Comparison of ENCODE assay signal across 20 cellular contexts in genomic region chr9:96236854-96237545, GRCh38.
A peak's percentile ranks its signal among the peaks of the same experiment; 100 is the strongest.
DNase-seq lines count a peak whose midpoint lies in the region; ATAC-seq and TF ChIP-seq lines count a peak whose summit lies in the region.
"Had no signal": no experiment of that assay in that cellular context is flagged by ENCODE, and none has a peak within 500 bp of the region (broad histone marks: within the 10 kb centered on the region; RNA-seq: fewer than 3 reads in every experiment).

No MANE protein-coding gene starts in this region.

- peak overlapping the region; percentile 7 for H3K9ac ChIP-seq in trophoblast cell (ENCODE audit: low read length)

- H3K4me2 ChIP-seq in trophoblast cell (ENCODE audit: low read length), result no peak overlapping the region

- no peaks in the 10 kb centered on the region for H3K36me3 ChIP-seq in trophoblast cell (ENCODE audit: control insufficient read depth in 1 of 2, insufficient read depth in 2 of 2, low read length in 2 of 2)
- H3K36me3 ChIP-seq: BE2C had no signal

- H3K9me3 ChIP-seq in trophoblast cell (ENCODE audit: insufficient read depth, low read depth, low read length), result no peaks in the 10 kb centered on the region
- H3K9me3 ChIP-seq: BE2C had no signal

- no peaks in the 10 kb centered on the region for H3K79me1 ChIP-seq in trophoblast cell (ENCODE audit: low read length)

- H2BK120ac ChIP-seq in trophoblast cell (ENCODE audit: insufficient read depth, low read length, poor library complexity), result no peak overlapping the region

- H3K14ac ChIP-seq in trophoblast cell (ENCODE audit: low read length), result no peak overlapping the region

- no peak overlapping the region for H3K4me3 ChIP-seq in trophoblast cell (ENCODE audit: low read depth, low read length)

- DNase-seq in Right ventricle myocardium inferior (ENCODE audit: missing footprints) (no peak), cardiac septum (ENCODE audit: low spot score) (no peak), left kidney (ENCODE audit: low read depth, low spot score) (peak; percentile 61), trophoblast cell (no peak), glutamatergic neuron (no peak), ACHN (no peak)
- no peak for DNase-seq in activated naive CD4-positive, alpha-beta T cell treated with anti-CD3 and anti-CD28 coated beads, Interleukin-2, amount 50 U/mL, for 16 hours
- DNase-seq: 8988T; BE2C; Calu3; CD4-positive, alpha-beta memory T cell; DMS53; MM.1S; NCI-H1092 treated with DMSO at 0.1 percent for 48 hours; NCI-H1694; NCI-H2227 treated with DMSO at 0.1 percent for 48 hours; NCI-H510A treated with DMSO at 0.1 percent for 48 hours; NCI-H774; SHP77 treated with DMSO at 0.1 percent for 48 hours had no signal

- H4K8ac ChIP-seq in trophoblast cell (ENCODE audit: low read depth, low read length), result no peak overlapping the region

- no peak overlapping the region for H3K4me3 Mint-ChIP-seq in glutamatergic neuron (ENCODE audit: unreplicated experiment)
- H3K4me3 Mint-ChIP-seq: CD4-positive, alpha-beta memory T cell had no signal

- TF ChIP-seq CTCF in glutamatergic neuron (IDR thresholded peaks at IDR 0.05; ENCODE audit: partially characterized antibody, unreplicated experiment), result no peak

- H2AK5ac ChIP-seq in trophoblast cell (ENCODE audit: low read length), result no peak overlapping the region

- H3K27me3 Mint-ChIP-seq in glutamatergic neuron (ENCODE audit: unreplicated experiment), result no peaks in the 10 kb centered on the region

- no peaks in the 10 kb centered on the region for H3K4me1 ChIP-seq in trophoblast cell (ENCODE audit: control insufficient read depth in 1 of 2, insufficient read depth in 2 of 2, low read length in 2 of 2)

- no peaks in the 10 kb centered on the region for H3K36me3 Mint-ChIP-seq in glutamatergic neuron (ENCODE audit: unreplicated experiment)
- H3K36me3 Mint-ChIP-seq: CD4-positive, alpha-beta memory T cell had no signal

- no peak overlapping the region for H4K12ac ChIP-seq in trophoblast cell (ENCODE audit: low read depth, low read length)

- H3K27ac Mint-ChIP-seq in glutamatergic neuron (ENCODE audit: unreplicated experiment), result no peak overlapping the region
- H3K27ac Mint-ChIP-seq: CD4-positive, alpha-beta memory T cell had no signal

- H3K79me2 ChIP-seq in trophoblast cell (ENCODE audit: control insufficient read depth, insufficient read depth, low read length, poor library complexity), result no peaks in the 10 kb centered on the region

- no peak overlapping the region for H4K91ac ChIP-seq in trophoblast cell (ENCODE audit: low read depth, low read length)

- ATAC-seq in Right ventricle myocardium inferior (peak; percentile 58), GM21367 (IDR thresholded peaks at IDR 0.05; ENCODE audit: unreplicated experiment) (no peak)

- H2AFZ ChIP-seq in trophoblast cell (ENCODE audit: insufficient read depth, low read length, poor library complexity), result no peak overlapping the region

- intact Hi-C loops in Right ventricle myocardium inferior (cut with DNase I), result no loop called here
- intact Hi-C loops in cardiac septum (cut with DNase I), result no loop called here

- in situ Hi-C loops in ACHN (cut with HindIII; ENCODE audit: low pct_ligation_motif_present, low pct_unique_long_range_greater_than_20kb, low sequenced_read_pairs), result no loop called here

- no CpG with 5 or more reads among the region's 5 CpGs for WGBS in trophoblast cell (ENCODE audit: extremely low coverage, insufficient coverage, insufficient read length)

- no peak overlapping the region for H3K23ac ChIP-seq in trophoblast cell (ENCODE audit: low read length)

- H3K4me1 Mint-ChIP-seq in glutamatergic neuron (ENCODE audit: low read depth, unreplicated experiment), result peaks cover 2% of the 10 kb centered on the region

- H3K4ac ChIP-seq in trophoblast cell (ENCODE audit: low read depth, low read length), result no peak overlapping the region

- no peaks in the 10 kb centered on the region for H3K27me3 ChIP-seq in trophoblast cell (ENCODE audit: insufficient read depth, low read length)

- H2BK12ac ChIP-seq in trophoblast cell (ENCODE audit: low read length), result no peak overlapping the region

- H3K18ac ChIP-seq in trophoblast cell (ENCODE audit: low read length), result no peak overlapping the region

- no peaks in the 10 kb centered on the region for H3K9me3 Mint-ChIP-seq in glutamatergic neuron (ENCODE audit: unreplicated experiment)

- no peak overlapping the region for H3K27ac ChIP-seq in trophoblast cell (ENCODE audit: low read depth, low read length)

- H2BK5ac ChIP-seq in trophoblast cell (ENCODE audit: low read depth, low read length, poor library complexity), result no peak overlapping the region
